In the genomic region with DNA sequence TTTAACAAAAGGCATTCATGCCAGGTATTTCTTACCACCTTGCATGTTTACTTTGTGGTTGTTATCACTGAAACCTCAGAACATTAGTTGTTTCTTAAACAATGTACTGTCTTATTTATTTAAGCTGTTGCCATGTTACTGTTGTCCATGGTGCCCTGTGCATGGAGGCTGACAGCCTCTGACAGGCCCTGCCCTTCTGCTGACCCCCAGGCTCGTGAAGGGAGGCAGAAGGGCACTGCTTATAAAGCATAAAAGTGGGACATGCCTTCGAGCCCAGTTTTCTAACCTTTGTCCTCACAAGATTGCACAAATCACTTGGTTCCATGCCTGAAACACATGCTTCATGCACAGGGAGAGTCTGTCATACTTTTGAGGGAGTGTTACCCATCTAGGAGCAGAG, we compare ENCODE assay signal across 18 cellular contexts.
DNase-seq lines count a peak whose midpoint lies in the region; ATAC-seq lines count a peak whose summit lies in the region.
"Had no signal": no experiment of that assay in that cellular context is flagged by ENCODE, and none has a peak within 500 bp of the region (broad histone marks: within the 10 kb centered on the region; RNA-seq: fewer than 3 reads in every experiment).

No MANE protein-coding gene starts in this region.

- no peaks in the 10 kb centered on the region for H3K36me3 ChIP-seq in mucosa of rectum (ENCODE audit: control insufficient read depth in 2 of 2, insufficient read depth in 2 of 2, low read length in 2 of 2)
- H3K36me3 ChIP-seq: neural progenitor cell, thyroid gland had no signal

- H3K27ac ChIP-seq in epithelial cell of prostate: no peak overlapping the region
- H3K27ac ChIP-seq in mucosa of rectum (ENCODE audit: low read depth in 2 of 2, low read length in 2 of 2): peak overlapping the region; percentile 7 to 47
- H3K27ac ChIP-seq in caudate nucleus (ENCODE audit: low read depth, low read length): no peak overlapping the region
- H3K27ac ChIP-seq: 22Rv1, neural progenitor cell, thyroid gland had no signal

- no peaks in the 10 kb centered on the region for H3K27me3 ChIP-seq in mucosa of rectum (ENCODE audit: control insufficient read depth in 2 of 2, insufficient read depth in 2 of 2, low read length in 2 of 2)
- H3K27me3 ChIP-seq: neural progenitor cell, thyroid gland had no signal

- DNase-seq in DMS53 (lab: John Stamatoyannopoulos, UW): peak; percentile 69
- DNase-seq in DMS53 treated with DMSO at 0.1 percent for 48 hours (lab: John Stamatoyannopoulos, UW; ENCODE audit: unreplicated experiment): no peak
- DNase-seq in NCI-H226: peak; percentile 72
- peak; percentile 79 for DNase-seq in epithelial cell of prostate (ENCODE audit: low read depth, low spot score)
- no peak for DNase-seq in cerebellar cortex (ENCODE audit: low spot score)
- DNase-seq in caudate nucleus (lab: John Stamatoyannopoulos, UW): no peak
- DNase-seq: activated naive CD4-positive, alpha-beta T cell treated with anti-CD3 and anti-CD28 coated beads, Interleukin-2, amount 50 U/mL, for 16 hours; CD4-positive, alpha-beta T cell; H7; islet precursor cell; MV-4-11; NCI-H526; SHP77 treated with DMSO at 0.1 percent for 48 hours had no signal

- no peaks in the 10 kb centered on the region for H3K9me3 ChIP-seq in mucosa of rectum (ENCODE audit: control insufficient read depth in 2 of 2, low read length in 2 of 2)
- H3K9me3 ChIP-seq: thyroid gland had no signal

- H3K4me1 ChIP-seq in mucosa of rectum (ENCODE audit: control insufficient read depth in 2 of 2, insufficient read depth in 2 of 2, low read length in 2 of 2): peaks cover 10 to 29% of the 10 kb centered on the region in 2 donors
- H3K4me1 ChIP-seq: neural progenitor cell had no signal

- H3K9ac ChIP-seq in mucosa of rectum (ENCODE audit: low read depth in 1 of 2, low read length in 2 of 2): no peak overlapping the region
- H3K9ac ChIP-seq: neural progenitor cell had no signal

- ATAC-seq in HG02763 (IDR thresholded peaks at IDR 0.05; ENCODE audit: unreplicated experiment): no peak

- no peak overlapping the region for H3K4me3 ChIP-seq in mucosa of rectum (ENCODE audit: low read length in 2 of 2)
- H3K4me3 ChIP-seq: neural progenitor cell, thyroid gland had no signal

Comparison
In these comparisons a context has a peak if more than half of its experiments do, and no peak if none do; other contexts are left out.
1. DNase-seq: peak in DMS53 (single experiment), NCI-H226 (single experiment) and epithelial cell of prostate (single experiment); none in DMS53 treated with DMSO at 0.1 percent for 48 hours (single experiment), cerebellar cortex (single experiment) and caudate nucleus (0 of 61).
2. H3K27ac ChIP-seq: peak in mucosa of rectum (2 of 2); none in epithelial cell of prostate (single experiment) and caudate nucleus (single experiment).